1 cellular context compared by ENCODE assay signal in the genomic region with DNA sequence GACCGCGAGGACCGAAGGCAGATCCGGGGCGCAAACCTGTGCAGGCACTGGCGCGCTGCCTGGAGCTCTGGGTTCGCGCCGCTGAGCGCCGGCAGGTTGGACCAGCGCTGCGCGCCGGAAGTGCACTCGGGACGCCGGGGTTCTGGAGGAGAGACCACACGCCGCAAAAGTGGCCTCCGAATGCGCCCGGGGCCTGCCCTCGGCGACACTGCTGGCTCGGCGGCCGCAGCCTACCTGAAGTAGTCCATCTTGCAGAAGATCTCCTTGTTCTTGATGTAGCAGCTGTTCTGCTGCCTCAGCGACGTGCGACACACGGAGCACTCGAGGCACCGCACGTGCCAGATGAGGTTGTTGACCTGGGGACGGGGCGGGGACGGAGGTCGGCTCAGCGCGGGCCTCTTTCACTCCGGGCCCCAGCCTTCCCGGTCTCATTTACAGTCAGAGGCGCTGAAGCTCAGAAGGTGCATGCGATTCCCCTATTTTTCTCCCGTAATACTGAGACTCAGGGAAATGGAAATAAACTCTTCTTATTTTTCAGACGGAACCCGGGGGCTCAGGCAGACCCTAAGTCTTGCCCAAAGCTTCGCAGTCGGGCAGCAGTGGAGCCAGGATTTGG.
TF ChIP-seq lines count a peak whose summit lies in the region.

No MANE protein-coding gene starts in this region.

TF ChIP-seq in H1, 55 proteins besides CTCF, POLR2A, EP300 and RAD21:
- no peak for TF ChIP-seq CBX8 (IDR thresholded peaks at IDR 0.05; ENCODE audit: borderline replicate concordance, low read depth, low read length)
- TF ChIP-seq SAP30 (IDR thresholded peaks at IDR 0.05; ENCODE audit: insufficient read depth, insufficient replicate concordance, low read length), result no peak
- TF ChIP-seq, protein P1, sequence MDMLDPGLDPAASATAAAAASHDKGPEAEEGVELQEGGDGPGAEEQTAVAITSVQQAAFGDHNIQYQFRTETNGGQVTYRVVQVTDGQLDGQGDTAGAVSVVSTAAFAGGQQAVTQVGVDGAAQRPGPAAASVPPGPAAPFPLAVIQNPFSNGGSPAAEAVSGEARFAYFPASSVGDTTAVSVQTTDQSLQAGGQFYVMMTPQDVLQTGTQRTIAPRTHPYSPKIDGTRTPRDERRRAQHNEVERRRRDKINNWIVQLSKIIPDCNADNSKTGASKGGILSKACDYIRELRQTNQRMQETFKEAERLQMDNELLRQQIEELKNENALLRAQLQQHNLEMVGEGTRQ (IDR thresholded peaks at IDR 0.05; ENCODE audit: low read length), result no peak
- no peak for TF ChIP-seq POLR2AphosphoS5 (IDR thresholded peaks at IDR 0.05; ENCODE audit: low read depth, low read length)
- TF ChIP-seq TCF12 (IDR thresholded peaks at IDR 0.05; ENCODE audit: low read depth, low read length), result no peak
- TF ChIP-seq BRCA1 (IDR thresholded peaks at IDR 0.05; ENCODE audit: low read depth, low read length), result no peak
- TF ChIP-seq GABPA (IDR thresholded peaks at IDR 0.05; ENCODE audit: borderline replicate concordance, insufficient read depth, low read length), result 0 out of 2 replicates have a peak, but pooled peaks have one; percentile 13
- TF ChIP-seq SP1 (IDR thresholded peaks at IDR 0.05; ENCODE audit: low read depth, low read length), result no peak
- TF ChIP-seq SRF (IDR thresholded peaks at IDR 0.05; ENCODE audit: low read depth, low read length), result no peak
- TF ChIP-seq CTBP2 (IDR thresholded peaks at IDR 0.05; ENCODE audit: borderline replicate concordance, insufficient read depth, insufficient read length, low read length), result no peak
- no peak for TF ChIP-seq RBBP5 (IDR thresholded peaks at IDR 0.05; ENCODE audit: borderline replicate concordance, low read depth, low read length)
- TF ChIP-seq TAF1 (IDR thresholded peaks at IDR 0.05; ENCODE audit: low read depth, low read length), result no peak
- TF ChIP-seq NANOG (IDR thresholded peaks at IDR 0.05; ENCODE audit: insufficient read depth, low read depth, low read length, poor library complexity, severe bottlenecking), result no peak
- no peak for TF ChIP-seq CHD1 (IDR thresholded peaks at IDR 0.05; ENCODE audit: low read depth, low read length)
- no peak for TF ChIP-seq FOSL1 (IDR thresholded peaks at IDR 0.05; ENCODE audit: insufficient read depth, low read depth, low read length)
- TF ChIP-seq JUN (IDR thresholded peaks at IDR 0.05; ENCODE audit: low read depth, low read length), result no peak
- TF ChIP-seq BACH1 (IDR thresholded peaks at IDR 0.05; ENCODE audit: low read length), result no peak
- no peak for TF ChIP-seq ZNF274 (IDR thresholded peaks at IDR 0.05; ENCODE audit: borderline replicate concordance, extremely low read depth, low read length)
- TF ChIP-seq ATF3 (IDR thresholded peaks at IDR 0.05; ENCODE audit: insufficient read depth, low read depth, low read length), result no peak
- TF ChIP-seq RNF2 (IDR thresholded peaks at IDR 0.05; ENCODE audit: borderline replicate concordance, low read depth, low read length, missing control alignments, poor library complexity, severe bottlenecking), result no peak
- no peak for TF ChIP-seq TBP (IDR thresholded peaks at IDR 0.05; ENCODE audit: low read depth, low read length)
- TF ChIP-seq SP2 (IDR thresholded peaks at IDR 0.05; ENCODE audit: low read length), result no peak
- no peak for TF ChIP-seq NRF1 (IDR thresholded peaks at IDR 0.05; ENCODE audit: low read depth, low read length)
- TF ChIP-seq ATF2 (IDR thresholded peaks at IDR 0.05; ENCODE audit: low read length), result no peak
- no peak for TF ChIP-seq PHF8 (conservative IDR thresholded peaks at IDR 0.05; ENCODE audit: low read depth, low read length)
- no peak for TF ChIP-seq SP4 (IDR thresholded peaks at IDR 0.05; ENCODE audit: low read length)
- peak; percentile 98 for TF ChIP-seq MAX (IDR thresholded peaks at IDR 0.05)
- no peak for TF ChIP-seq SIX5 (IDR thresholded peaks at IDR 0.05; ENCODE audit: low read depth, low read length)
- TF ChIP-seq KDM1A (IDR thresholded peaks at IDR 0.05; ENCODE audit: borderline replicate concordance, low read length), result no peak
- TF ChIP-seq CHD2 (IDR thresholded peaks at IDR 0.05; ENCODE audit: low read length), result no peak
- peak; percentile 93 for TF ChIP-seq SUZ12 (IDR thresholded peaks at IDR 0.05; ENCODE audit: low read length)
- TF ChIP-seq KDM4A (IDR thresholded peaks at IDR 0.05; ENCODE audit: low read depth, low read length, severe bottlenecking), result no peak
- no peak for TF ChIP-seq YY1 (IDR thresholded peaks at IDR 0.05; ENCODE audit: low read depth, low read length)
- TF ChIP-seq EZH2 (IDR thresholded peaks at IDR 0.05; ENCODE audit: low read depth, low read length, severe bottlenecking), result peak; percentile 99
- TF ChIP-seq, protein P2, sequence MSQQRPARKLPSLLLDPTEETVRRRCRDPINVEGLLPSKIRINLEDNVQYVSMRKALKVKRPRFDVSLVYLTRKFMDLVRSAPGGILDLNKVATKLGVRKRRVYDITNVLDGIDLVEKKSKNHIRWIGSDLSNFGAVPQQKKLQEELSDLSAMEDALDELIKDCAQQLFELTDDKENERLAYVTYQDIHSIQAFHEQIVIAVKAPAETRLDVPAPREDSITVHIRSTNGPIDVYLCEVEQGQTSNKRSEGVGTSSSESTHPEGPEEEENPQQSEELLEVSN (IDR thresholded peaks at IDR 0.05), result peak; percentile 94
- TF ChIP-seq RXRA (IDR thresholded peaks at IDR 0.05; ENCODE audit: insufficient read depth, low read depth, low read length), result no peak
- TF ChIP-seq TAF7 (optimal IDR thresholded peaks at IDR 0.05; ENCODE audit: borderline replicate concordance, low read depth, low read length), result no peak
